ENCODE assay signal across 1 cellular context in the genomic region with DNA sequence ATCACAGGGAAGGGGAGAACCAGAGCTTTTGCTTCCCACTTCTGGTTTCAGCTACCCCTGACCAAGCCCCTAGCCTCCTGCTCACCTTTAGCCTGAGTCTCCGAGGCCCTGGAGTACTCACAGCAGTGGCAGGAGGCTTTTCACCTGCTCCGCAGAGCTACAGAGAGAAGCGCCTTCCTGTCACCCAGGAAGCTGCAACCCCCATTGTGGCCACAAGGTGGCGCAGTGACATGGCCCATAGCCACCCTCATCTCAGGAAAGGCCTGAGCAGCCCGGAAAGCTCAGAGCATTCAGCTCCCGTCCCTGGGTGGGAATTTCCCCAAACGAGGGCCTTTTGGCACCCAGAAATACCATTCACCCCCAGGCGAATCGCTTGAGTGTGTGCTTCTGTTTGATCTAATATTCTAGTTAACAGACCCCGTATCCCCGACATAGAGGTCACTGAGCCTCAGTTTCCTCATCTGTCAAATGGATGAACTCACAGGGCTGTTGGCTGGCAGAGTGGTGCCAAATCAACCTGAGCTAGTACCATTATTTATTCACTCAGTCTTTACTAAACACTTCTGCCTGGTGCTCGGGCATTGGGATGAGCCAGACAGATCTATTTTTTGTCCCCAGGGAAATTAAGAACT.
TF ChIP-seq lines count a peak whose summit lies in the region.

No MANE protein-coding gene starts in this region.

TF ChIP-seq in K562, 482 proteins besides CTCF, POLR2A, EP300 and RAD21 (continued from another document and continues in another):
- TF ChIP-seq CTCFL (IDR thresholded peaks at IDR 0.05; ENCODE audit: borderline replicate concordance, insufficient read depth, low read depth, low read length, poor library complexity, severe bottlenecking) (peak; percentile 73), ATF6 (CRISPR knock-in tag; IDR thresholded peaks at IDR 0.05) (no peak), ZNF407 (IDR thresholded peaks at IDR 0.05; ENCODE audit: low read depth) (no peak), MAZ (CRISPR knock-in tag; conservative IDR thresholded peaks at IDR 0.05 in 1 of 2, IDR thresholded peaks at IDR 0.05 in 1 of 2) (peak in 1 of 2 experiments; percentile 43; a peak in 2 of 4 replicates), POU5F1 (IDR thresholded peaks at IDR 0.05; ENCODE audit: borderline replicate concordance, low read depth, low read length, partially characterized antibody) (no peak), PRPF4 (IDR thresholded peaks at IDR 0.05; ENCODE audit: insufficient read depth, low read depth, low read length, poor library complexity, severe bottlenecking) (no peak), RREB1 (CRISPR knock-in tag; IDR thresholded peaks at IDR 0.05) (no peak), PREB (CRISPR knock-in tag; IDR thresholded peaks at IDR 0.05) (no peak), ZNF655 (CRISPR knock-in tag; IDR thresholded peaks at IDR 0.05) (no peak), ZFP36 (IDR thresholded peaks at IDR 0.05; ENCODE audit: low read depth, low read length, partially characterized antibody) (peak; percentile 43), KHSRP (IDR thresholded peaks at IDR 0.05) (no peak), ZNF699 (CRISPR knock-in tag; IDR thresholded peaks at IDR 0.05; ENCODE audit: insufficient replicate concordance) (no peak), PHF20 (IDR thresholded peaks at IDR 0.05; ENCODE audit: partially characterized antibody) (no peak)
- TF ChIP-seq, protein P1, sequence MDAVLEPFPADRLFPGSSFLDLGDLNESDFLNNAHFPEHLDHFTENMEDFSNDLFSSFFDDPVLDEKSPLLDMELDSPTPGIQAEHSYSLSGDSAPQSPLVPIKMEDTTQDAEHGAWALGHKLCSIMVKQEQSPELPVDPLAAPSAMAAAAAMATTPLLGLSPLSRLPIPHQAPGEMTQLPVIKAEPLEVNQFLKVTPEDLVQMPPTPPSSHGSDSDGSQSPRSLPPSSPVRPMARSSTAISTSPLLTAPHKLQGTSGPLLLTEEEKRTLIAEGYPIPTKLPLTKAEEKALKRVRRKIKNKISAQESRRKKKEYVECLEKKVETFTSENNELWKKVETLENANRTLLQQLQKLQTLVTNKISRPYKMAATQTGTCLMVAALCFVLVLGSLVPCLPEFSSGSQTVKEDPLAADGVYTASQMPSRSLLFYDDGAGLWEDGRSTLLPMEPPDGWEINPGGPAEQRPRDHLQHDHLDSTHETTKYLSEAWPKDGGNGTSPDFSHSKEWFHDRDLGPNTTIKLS (IDR thresholded peaks at IDR 0.05; ENCODE audit: borderline replicate concordance, low read depth) = no peak
- TF ChIP-seq, protein P2, sequence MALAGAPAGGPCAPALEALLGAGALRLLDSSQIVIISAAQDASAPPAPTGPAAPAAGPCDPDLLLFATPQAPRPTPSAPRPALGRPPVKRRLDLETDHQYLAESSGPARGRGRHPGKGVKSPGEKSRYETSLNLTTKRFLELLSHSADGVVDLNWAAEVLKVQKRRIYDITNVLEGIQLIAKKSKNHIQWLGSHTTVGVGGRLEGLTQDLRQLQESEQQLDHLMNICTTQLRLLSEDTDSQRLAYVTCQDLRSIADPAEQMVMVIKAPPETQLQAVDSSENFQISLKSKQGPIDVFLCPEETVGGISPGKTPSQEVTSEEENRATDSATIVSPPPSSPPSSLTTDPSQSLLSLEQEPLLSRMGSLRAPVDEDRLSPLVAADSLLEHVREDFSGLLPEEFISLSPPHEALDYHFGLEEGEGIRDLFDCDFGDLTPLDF (CRISPR knock-in tag; IDR thresholded peaks at IDR 0.05) = no peak
- TF ChIP-seq, protein P3, sequence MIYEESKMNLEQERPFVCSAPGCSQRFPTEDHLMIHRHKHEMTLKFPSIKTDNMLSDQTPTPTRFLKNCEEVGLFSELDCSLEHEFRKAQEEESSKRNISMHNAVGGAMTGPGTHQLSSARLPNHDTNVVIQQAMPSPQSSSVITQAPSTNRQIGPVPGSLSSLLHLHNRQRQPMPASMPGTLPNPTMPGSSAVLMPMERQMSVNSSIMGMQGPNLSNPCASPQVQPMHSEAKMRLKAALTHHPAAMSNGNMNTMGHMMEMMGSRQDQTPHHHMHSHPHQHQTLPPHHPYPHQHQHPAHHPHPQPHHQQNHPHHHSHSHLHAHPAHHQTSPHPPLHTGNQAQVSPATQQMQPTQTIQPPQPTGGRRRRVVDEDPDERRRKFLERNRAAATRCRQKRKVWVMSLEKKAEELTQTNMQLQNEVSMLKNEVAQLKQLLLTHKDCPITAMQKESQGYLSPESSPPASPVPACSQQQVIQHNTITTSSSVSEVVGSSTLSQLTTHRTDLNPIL (CRISPR knock-in tag; IDR thresholded peaks at IDR 0.05) = no peak
- TF ChIP-seq, protein P4, sequence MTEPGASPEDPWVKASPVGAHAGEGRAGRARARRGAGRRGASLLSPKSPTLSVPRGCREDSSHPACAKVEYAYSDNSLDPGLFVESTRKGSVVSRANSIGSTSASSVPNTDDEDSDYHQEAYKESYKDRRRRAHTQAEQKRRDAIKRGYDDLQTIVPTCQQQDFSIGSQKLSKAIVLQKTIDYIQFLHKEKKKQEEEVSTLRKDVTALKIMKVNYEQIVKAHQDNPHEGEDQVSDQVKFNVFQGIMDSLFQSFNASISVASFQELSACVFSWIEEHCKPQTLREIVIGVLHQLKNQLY (CRISPR knock-in tag; conservative IDR thresholded peaks at IDR 0.05) = no peak
